Comparison of ENCODE assay signal across 32 cellular contexts in genomic region chr4:140439644-140440043, GRCh38. TPM values are rescaled to one million over a fixed set of nuclear protein-coding genes. Genes with fewer than 3 reads are reported as not detected.
"Had no signal": no experiment of that assay in that cellular context is flagged by ENCODE, and none has a peak within 500 bp of the region (broad histone marks: within the 10 kb centered on the region; RNA-seq: fewer than 3 reads in every experiment).

No MANE protein-coding gene starts in this region.

- DNase-seq: stimulated activated CD4-positive, alpha-beta T cell treated with anti-CD3 and anti-CD28 coated beads, Interleukin-2, amount 100 ng/mL, for 48 hours; stimulated activated CD4-positive, alpha-beta T cell treated with anti-CD3 and anti-CD28 coated beads, Interleukin-4, amount 100 ng/mL, for 1 hour; stimulated activated CD4-positive, alpha-beta T cell treated with anti-CD3 and anti-CD28 coated beads, Interleukin-4, amount 100 ng/mL, for 24 hours; stimulated activated CD4-positive, alpha-beta T cell treated with anti-CD3 and anti-CD28 coated beads, Interleukin-4, amount 100 ng/mL, for 4 hours; stimulated activated CD8-positive, alpha-beta memory T cell treated with anti-CD3 and anti-CD28 coated beads, Interleukin-4, amount 100 ng/mL, for 48 hours; stimulated activated naive B cell treated with anti-CD40 and anti-IgM and Interleukin-4, amounts not matched to agents 10 μg/mL and 1 μg/mL and 100 μg/mL, for 72 hours; stimulated activated naive CD4-positive, alpha-beta T cell; stimulated activated naive CD4-positive, alpha-beta T cell treated with Interleukin-2 at 50 U/mL for 16 hours; stimulated activated naive CD8-positive, alpha-beta T cell treated with anti-CD3 and anti-CD28 coated beads, Interleukin-15, amount 100 ng/mL, for 72 hours; stimulated activated naive CD8-positive, alpha-beta T cell treated with anti-CD3 and anti-CD28 coated beads, Interleukin-15, Interleukin-2, amounts not matched to agents 100 U/mL and 50 U/mL, for 24 hours; stomach; substantia nigra; testis; thyroid gland; tibial artery; transverse colon; trophoblast cell; upper lobe of left lung; upper lobe of right lung; uterus had no signal

- H3K9me3 ChIP-seq: stomach, suprapubic skin, testis, thoracic aorta, thyroid gland, tibial artery, tibial nerve, transverse colon, upper lobe of left lung, upper lobe of right lung, uterus, vagina had no signal

- H3K27me3 ChIP-seq: stomach, testis, thyroid gland, tibial artery, tibial nerve, transverse colon, upper lobe of left lung, upper lobe of right lung, uterus, vagina had no signal

- FAIRE-seq: urothelium cell line had no signal

- H3K4me3 ChIP-seq: stomach, suprapubic skin, testis, thoracic aorta, thyroid gland, tibial artery, tibial nerve, transverse colon, upper lobe of left lung, upper lobe of right lung, uterus, vagina had no signal

- ATAC-seq: stimulated activated effector memory CD8-positive, alpha-beta T cell treated with anti-CD3 and anti-CD28 coated beads, Interleukin-12 subunit alpha, Interleukin-12 subunit beta, amount 100 ng/mL, for 72 hours; stimulated activated memory B cell treated with anti-CD40 and anti-IgM and Interleukin-4, amounts not matched to agents 10 μg/mL and 1 μg/mL and 100 μg/mL, for 72 hours; stimulated activated naive B cell treated with anti-CD40 and anti-IgM and Interleukin-4, amounts not matched to agents 10 μg/mL and 1 μg/mL and 100 μg/mL, for 72 hours; stimulated activated naive CD8-positive, alpha-beta T cell treated with anti-CD3 and anti-CD28 coated beads, Interleukin-15, amount 100 ng/mL, for 72 hours; stimulated activated naive CD8-positive, alpha-beta T cell treated with anti-CD3 and anti-CD28 coated beads, Interleukin-15, Interleukin-2, amounts not matched to agents 100 U/mL and 50 U/mL, for 24 hours; upper lobe of right lung had no signal

- H3K36me3 ChIP-seq: stomach, suprapubic skin, thoracic aorta, thyroid gland, tibial artery, tibial nerve, transverse colon, upper lobe of left lung, upper lobe of right lung, uterus, vagina had no signal

- H3K27ac ChIP-seq: stomach, suprapubic skin, testis, thoracic aorta, thyroid gland, tibial artery, tibial nerve, transverse colon, upper lobe of left lung, upper lobe of right lung, uterus, vagina had no signal

- H3K4me1 ChIP-seq: stomach, suprapubic skin, testis, thyroid gland, tibial artery, tibial nerve, transverse colon, upper lobe of left lung, upper lobe of right lung, uterus, vagina had no signal

RNA-seq across cellular contexts. Expression of gene CLGN, which starts 12.2 kb away (rescaled TPM):
- total RNA-seq: vagina had no signal

RNA-seq across cellular contexts. Expression of gene MGAT4D, which starts 58.4 kb away (rescaled TPM):
- total RNA-seq: stomach, subcutaneous adipose tissue, suprapubic skin, temporal lobe, thoracic aorta, thyroid gland, transverse colon, upper lobe of right lung, ureter, urinary bladder, uterus, vagina had no signal
- polyA plus RNA-seq: stomach, thymus, urinary bladder had no signal
